ENCODE assay signal across 12 cellular contexts in the genomic region with DNA sequence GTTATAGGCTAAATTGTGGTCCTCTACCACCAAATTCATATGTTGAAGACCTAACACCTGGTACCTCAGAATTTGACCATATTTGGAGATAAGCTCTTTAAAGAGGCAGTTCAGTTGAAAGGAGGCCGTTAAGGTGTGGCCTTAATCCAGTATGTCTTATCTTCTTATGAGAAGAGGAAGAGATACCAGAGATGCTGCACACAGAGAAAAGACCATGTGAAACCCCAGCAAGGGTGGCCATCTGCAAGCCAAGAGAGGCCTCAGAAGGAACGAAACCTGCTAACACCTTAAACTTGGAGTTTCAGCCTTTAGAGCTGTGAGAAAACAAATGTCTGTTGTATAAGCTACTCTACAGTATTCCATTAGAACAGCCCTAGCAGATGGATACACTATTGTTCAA.
"Had no signal": no experiment of that assay in that cellular context is flagged by ENCODE, and none has a peak within 500 bp of the region (broad histone marks: within the 10 kb centered on the region; RNA-seq: fewer than 3 reads in every experiment).

No MANE protein-coding gene starts in this region.

- H3K4me3 ChIP-seq: tibial artery had no signal

- ATAC-seq: foreskin keratinocyte; natural killer cell; right cardiac atrium; stimulated activated effector memory CD8-positive, alpha-beta T cell treated with anti-CD3 and anti-CD28 coated beads, Interleukin-12 subunit alpha, Interleukin-12 subunit beta, amount 100 ng/mL, for 72 hours had no signal

- H3K9me3 Mint-ChIP-seq: activated CD4-positive, alpha-beta T cell treated with anti-CD3 and anti-CD28 coated beads, Interleukin-2, amount 10 ng/mL, durations not matched to agents 7 days and 5 days; activated naive CD4-positive, alpha-beta T cell treated with anti-CD3 and anti-CD28 coated beads for 36 hours had no signal

- H3K27ac Mint-ChIP-seq: activated CD4-positive, alpha-beta T cell treated with anti-CD3 and anti-CD28 coated beads, Interleukin-2, amount 10 ng/mL, durations not matched to agents 7 days and 5 days; activated naive CD4-positive, alpha-beta T cell treated with anti-CD3 and anti-CD28 coated beads for 36 hours; natural killer cell; stimulated activated effector memory CD8-positive, alpha-beta T cell treated with anti-CD3 and anti-CD28 coated beads, Interleukin-12 subunit alpha, Interleukin-12 subunit beta, amount 100 ng/mL, for 72 hours had no signal

- H3K36me3 Mint-ChIP-seq: natural killer cell; stimulated activated effector memory CD8-positive, alpha-beta T cell treated with anti-CD3 and anti-CD28 coated beads, Interleukin-12 subunit alpha, Interleukin-12 subunit beta, amount 100 ng/mL, for 72 hours had no signal

- DNase-seq: activated CD4-positive, alpha-beta T cell treated with anti-CD3 and anti-CD28 coated beads, Interleukin-2, amount 10 ng/mL, durations not matched to agents 7 days and 5 days; activated CD4-positive, CD25-positive, alpha-beta regulatory T cell; activated CD8-positive, alpha-beta memory T cell treated with anti-CD3 and anti-CD28 coated beads for 24 hours; activated naive CD4-positive, alpha-beta T cell treated with anti-CD3 and anti-CD28 coated beads for 36 hours; foreskin keratinocyte; head of caudate nucleus; mammary epithelial cell; natural killer cell; right cardiac atrium; small intestine; tibial artery had no signal

- H3K4me3 Mint-ChIP-seq: activated CD4-positive, alpha-beta T cell treated with anti-CD3 and anti-CD28 coated beads, Interleukin-2, amount 10 ng/mL, durations not matched to agents 7 days and 5 days; activated naive CD4-positive, alpha-beta T cell treated with anti-CD3 and anti-CD28 coated beads for 36 hours; natural killer cell; stimulated activated effector memory CD8-positive, alpha-beta T cell treated with anti-CD3 and anti-CD28 coated beads, Interleukin-12 subunit alpha, Interleukin-12 subunit beta, amount 100 ng/mL, for 72 hours had no signal

- H3K27me3 ChIP-seq: foreskin keratinocyte, tibial artery had no signal

- H3K9me3 ChIP-seq: tibial artery had no signal

- H3K4me1 Mint-ChIP-seq: activated CD4-positive, alpha-beta T cell treated with anti-CD3 and anti-CD28 coated beads, Interleukin-2, amount 10 ng/mL, durations not matched to agents 7 days and 5 days; natural killer cell; stimulated activated effector memory CD8-positive, alpha-beta T cell treated with anti-CD3 and anti-CD28 coated beads, Interleukin-12 subunit alpha, Interleukin-12 subunit beta, amount 100 ng/mL, for 72 hours had no signal

- H3K27ac ChIP-seq: foreskin keratinocyte, tibial artery had no signal

- H3K36me3 ChIP-seq: tibial artery had no signal

- H3K27me3 Mint-ChIP-seq: activated CD4-positive, alpha-beta T cell treated with anti-CD3 and anti-CD28 coated beads, Interleukin-2, amount 10 ng/mL, durations not matched to agents 7 days and 5 days had no signal

- H3K4me1 ChIP-seq: foreskin keratinocyte, tibial artery had no signal
